In the genomic region with DNA sequence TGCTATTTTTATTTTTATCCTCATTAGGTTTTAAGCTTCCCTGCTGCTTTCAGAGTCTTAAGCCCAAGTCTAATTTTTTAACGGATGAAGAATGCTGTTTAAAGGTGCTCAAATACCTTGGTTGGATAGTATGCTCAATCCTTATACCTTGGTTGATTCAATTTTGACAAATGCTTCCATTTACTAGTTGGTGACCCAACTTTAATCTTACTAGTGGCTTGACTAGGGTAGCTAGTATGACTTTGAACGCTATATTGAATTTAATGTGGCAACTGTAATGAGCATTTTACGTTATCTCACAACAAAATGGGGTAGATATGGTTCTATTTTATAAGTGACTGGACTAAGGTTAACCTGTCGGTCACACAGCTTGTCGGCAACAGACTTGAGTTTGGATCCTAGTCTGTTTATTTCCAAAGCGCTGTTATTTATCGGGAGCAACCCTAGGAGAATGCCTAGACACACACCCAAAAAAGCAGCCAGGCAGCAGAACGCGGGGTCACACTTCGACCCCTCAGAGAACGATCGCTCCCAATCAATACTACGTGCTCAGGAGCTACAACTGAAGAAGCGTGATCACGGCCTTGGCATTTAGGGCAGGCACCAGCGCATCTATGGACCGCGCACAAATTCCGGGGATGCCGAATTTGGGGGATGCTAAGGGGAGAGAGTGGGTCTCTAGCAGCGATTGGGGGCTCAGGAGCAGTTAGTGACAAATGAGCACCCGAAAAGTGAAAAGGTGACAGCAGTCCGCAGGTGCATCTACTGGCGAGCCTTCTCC, we compare ENCODE assay signal across 8 cellular contexts. TPM values are rescaled to one million over a fixed set of nuclear protein-coding genes. Genes with fewer than 3 reads are reported as not detected.
DNase-seq lines count a peak whose midpoint lies in the region; ATAC-seq, FAIRE-seq and TF ChIP-seq lines count a peak whose summit lies in the region.

No MANE protein-coding gene starts in this region.

- H3K4me3 ChIP-seq in GM08714 (ENCODE audit: low read length) = peak overlapping the region; percentile 49; the same call in 1 of the 2 replicates
- peak overlapping the region; percentile 74 to 82 for H3K4me3 ChIP-seq in ascending aorta

- H3K27ac ChIP-seq in ascending aorta = peak overlapping the region; percentile 84 to 89

- intact Hi-C loops in ascending aorta (cut with DNase I) = no loop called here

- in situ Hi-C loops in GM13976 (cut with MboI; ENCODE audit: low sequenced_read_pairs, unreplicated experiment) = no loop called here

- H3K36me3 Mint-ChIP-seq in memory B cell = peaks cover 17% of the 10 kb centered on the region

- DNase-seq in ascending aorta (ENCODE audit: low spot score in 2 of 2) (no peak), memory B cell (ENCODE audit: low spot score in 2 of 2) (no peak), D721Med (ENCODE audit: insufficient read length, low spot score) (no peak), SHP77 (lab: John Stamatoyannopoulos, UW) (no peak), GM13976 (ENCODE audit: low spot score) (no peak), NCI-H2081 (lab: John Stamatoyannopoulos, UW) (no peak)

- H3K4me1 ChIP-seq in ascending aorta = peaks cover 0 to 9% of the 10 kb centered on the region in 2 donors

- H3K4me3 Mint-ChIP-seq in memory B cell = peak overlapping the region; percentile 86

- TF ChIP-seq CTCF in ascending aorta (IDR thresholded peaks at IDR 0.05) (no peak), D721Med (IDR thresholded peaks at IDR 0.05; ENCODE audit: insufficient read depth, missing control alignments) (no peak), GM13976 (IDR thresholded peaks at IDR 0.05; ENCODE audit: borderline replicate concordance, control extremely low read depth, extremely low read depth, insufficient read depth, missing control alignments) (no peak)

- no peaks in the 10 kb centered on the region for H3K27me3 ChIP-seq in ascending aorta

- no peak for FAIRE-seq in D721Med (lab: Jason Lieb, UNC)

- H3K9me3 ChIP-seq in ascending aorta = no peaks in the 10 kb centered on the region

- ATAC-seq in HG02943 (IDR thresholded peaks at IDR 0.05; ENCODE audit: low read depth, unreplicated experiment) (peak; percentile 11), memory B cell (ENCODE audit: low read depth) (no peak)

- H3K27ac Mint-ChIP-seq in memory B cell = peak overlapping the region; percentile 67

- peaks cover 19% of the 10 kb centered on the region for H3K4me1 Mint-ChIP-seq in memory B cell

- H3K36me3 ChIP-seq in ascending aorta = peaks cover 0 to 2% of the 10 kb centered on the region in 2 donors

- no peaks in the 10 kb centered on the region for H3K27me3 Mint-ChIP-seq in memory B cell

- peaks cover 1% of the 10 kb centered on the region for H3K9me3 Mint-ChIP-seq in memory B cell

RNA-seq across cellular contexts. Expression of a gene that starts 0.6 kb away (rescaled TPM):
- 0.21 TPM for total RNA-seq in ascending aorta

RNA-seq across cellular contexts. Expression of a gene that starts 4.8 kb away (rescaled TPM):
- total RNA-seq in ascending aorta = 3.5 TPM
